Comparison of ENCODE assay signal across 36 cellular contexts in the genomic region with DNA sequence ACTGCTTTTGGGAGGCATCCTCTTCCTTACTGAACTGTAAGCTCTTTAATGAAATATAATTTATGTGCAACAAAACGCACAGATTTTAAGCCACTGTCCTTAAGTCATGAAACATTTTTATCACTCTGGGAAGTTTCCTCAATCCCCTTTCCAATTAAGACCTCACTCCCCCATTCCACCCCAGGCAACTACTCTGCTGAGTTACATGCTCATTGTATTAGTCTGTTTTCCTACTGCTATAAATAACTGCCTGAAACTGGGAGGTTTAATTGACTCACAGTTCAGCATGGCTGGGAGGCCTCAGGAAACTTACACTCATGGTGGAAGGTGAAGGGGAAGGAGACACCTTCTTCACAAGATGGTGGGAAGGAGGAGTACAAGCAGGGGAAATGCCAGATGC. TPM values are rescaled to one million over a fixed set of nuclear protein-coding genes. Genes with fewer than 3 reads are reported as not detected.
"Had no signal": no experiment of that assay in that cellular context is flagged by ENCODE, and none has a peak within 500 bp of the region (broad histone marks: within the 10 kb centered on the region; RNA-seq: fewer than 3 reads in every experiment).

No MANE protein-coding gene starts in this region.

- H3K27ac Mint-ChIP-seq: activated B cell treated with CpG ODN at 0.5 μM for 24 hours; activated CD4-positive, alpha-beta memory T cell treated with anti-CD3 and anti-CD28 coated beads for 36 hours; activated CD8-positive, alpha-beta memory T cell treated with anti-CD3 and anti-CD28 coated beads, Interleukin-2, amount 10 ng/mL, durations not matched to agents 7 days and 5 days; activated naive CD4-positive, alpha-beta T cell treated with anti-CD3 and anti-CD28 coated beads, Interleukin-2, amount 10 ng/mL, durations not matched to agents 7 days and 5 days; activated naive CD8-positive, alpha-beta T cell; activated naive CD8-positive, alpha-beta T cell treated with anti-CD3 and anti-CD28 coated beads, Interleukin-2, amount 50 U/mL, for 24 hours; brain had no signal

- ATAC-seq: activated CD8-positive, alpha-beta memory T cell treated with anti-CD3 and anti-CD28 coated beads, Interleukin-2, amount 10 ng/mL, durations not matched to agents 7 days and 5 days; activated naive CD8-positive, alpha-beta T cell treated with anti-CD3 and anti-CD28 coated beads, Interleukin-2, amount 50 U/mL, for 24 hours; PC-3 had no signal

- H3K4me3 Mint-ChIP-seq: activated B cell treated with CpG ODN at 0.5 μM for 24 hours; activated CD4-positive, alpha-beta memory T cell treated with anti-CD3 and anti-CD28 coated beads for 36 hours; activated CD8-positive, alpha-beta memory T cell treated with anti-CD3 and anti-CD28 coated beads, Interleukin-2, amount 10 ng/mL, durations not matched to agents 7 days and 5 days; activated naive CD4-positive, alpha-beta T cell treated with anti-CD3 and anti-CD28 coated beads, Interleukin-2, amount 10 ng/mL, durations not matched to agents 7 days and 5 days; activated naive CD8-positive, alpha-beta T cell; activated naive CD8-positive, alpha-beta T cell treated with anti-CD3 and anti-CD28 coated beads, Interleukin-2, amount 50 U/mL, for 24 hours; brain had no signal

- DNase-seq: activated B cell treated with CpG ODN at 0.5 μM for 24 hours; activated CD4-positive, alpha-beta memory T cell treated with anti-CD3 and anti-CD28 coated beads for 36 hours; activated CD4-positive, alpha-beta T cell treated with anti-CD3 and anti-CD28 coated beads for 4 hours; activated CD4-positive, alpha-beta T cell treated with anti-CD3 and anti-CD28 coated beads, Interleukin-2, amount 50 U/mL, for 1 hour; activated CD4-positive, CD25-positive, alpha-beta regulatory T cell treated with anti-CD3 and anti-CD28 coated beads, Interleukin-2, amount 50 U/mL, for 72 hours; activated CD8-positive, alpha-beta memory T cell treated with anti-CD3 and anti-CD28 coated beads for 24 hours; activated CD8-positive, alpha-beta memory T cell treated with anti-CD3 and anti-CD28 coated beads, Interleukin-2, amount 10 ng/mL, durations not matched to agents 7 days and 5 days; activated CD8-positive, alpha-beta memory T cell treated with anti-CD3 and anti-CD28 coated beads, Interleukin-2, amount 50 U/mL, for 48 hours; activated effector memory CD4-positive, alpha-beta T cell treated with Interleukin-2 at 50 U/mL for 16 hours; activated naive CD4-positive, alpha-beta T cell treated with anti-CD3 and anti-CD28 coated beads, Interleukin-2, amount 10 ng/mL, durations not matched to agents 7 days and 5 days; activated naive CD8-positive, alpha-beta T cell treated with anti-CD3 and anti-CD28 coated beads, Interleukin-2, amount 50 U/mL, for 24 hours; activated T-cell treated with anti-CD3 and anti-CD28 coated beads, Interleukin-2, amount 50 U/mL, for 48 hours; anterior cingulate cortex; central memory CD4-positive, alpha-beta T cell; NCI-H1105 treated with DMSO at 0.1 percent for 48 hours; NCI-H146; NCI-H187; NCI-H2029 treated with DMSO at 0.1 percent for 48 hours; NCI-H2107; NCI-H2171; NCI-H510A; NCI-H526; NCI-H748 treated with DMSO at 0.1 percent for 48 hours; NK-92 treated with Interleukin-12 subunit alpha and Interleukin-12 subunit beta, amount 100 ng/mL, for 24 hours; PC-3; Right ventricle myocardium superior; SW 1271; T-helper 1 cell; T-helper 2 cell; T-helper 9 cell had no signal

- H3K36me3 Mint-ChIP-seq: activated CD4-positive, alpha-beta memory T cell treated with anti-CD3 and anti-CD28 coated beads for 36 hours; activated CD8-positive, alpha-beta memory T cell treated with anti-CD3 and anti-CD28 coated beads, Interleukin-2, amount 10 ng/mL, durations not matched to agents 7 days and 5 days; activated naive CD4-positive, alpha-beta T cell treated with anti-CD3 and anti-CD28 coated beads, Interleukin-2, amount 10 ng/mL, durations not matched to agents 7 days and 5 days; activated naive CD8-positive, alpha-beta T cell; brain had no signal

- FAIRE-seq: RCC 7860 had no signal

- H3K27me3 Mint-ChIP-seq: activated naive CD4-positive, alpha-beta T cell treated with anti-CD3 and anti-CD28 coated beads, Interleukin-2, amount 10 ng/mL, durations not matched to agents 7 days and 5 days; brain had no signal

- H3K4me1 Mint-ChIP-seq: activated B cell treated with CpG ODN at 0.5 μM for 24 hours; activated CD8-positive, alpha-beta memory T cell treated with anti-CD3 and anti-CD28 coated beads, Interleukin-2, amount 10 ng/mL, durations not matched to agents 7 days and 5 days; activated naive CD4-positive, alpha-beta T cell treated with anti-CD3 and anti-CD28 coated beads, Interleukin-2, amount 10 ng/mL, durations not matched to agents 7 days and 5 days; activated naive CD8-positive, alpha-beta T cell treated with anti-CD3 and anti-CD28 coated beads, Interleukin-2, amount 50 U/mL, for 24 hours had no signal

- H3K27ac ChIP-seq: RWPE1, VCaP had no signal

- H3K9me3 Mint-ChIP-seq: activated B cell treated with CpG ODN at 0.5 μM for 24 hours; activated CD4-positive, alpha-beta memory T cell treated with anti-CD3 and anti-CD28 coated beads for 36 hours; activated naive CD4-positive, alpha-beta T cell treated with anti-CD3 and anti-CD28 coated beads, Interleukin-2, amount 10 ng/mL, durations not matched to agents 7 days and 5 days; activated naive CD8-positive, alpha-beta T cell treated with anti-CD3 and anti-CD28 coated beads, Interleukin-2, amount 50 U/mL, for 24 hours; brain had no signal

RNA-seq across cellular contexts. Expression of a gene that starts 46.5 kb away (rescaled TPM):
- total RNA-seq: activated B cell treated with CpG ODN at 0.5 μM for 24 hours; activated CD4-positive, alpha-beta memory T cell treated with anti-CD3 and anti-CD28 coated beads for 36 hours; activated CD8-positive, alpha-beta memory T cell treated with anti-CD3 and anti-CD28 coated beads, Interleukin-2, amount 10 ng/mL, durations not matched to agents 7 days and 5 days; MCF 10A; PC-3 had no signal
